Comparison of ENCODE assay signal across 12 cellular contexts in genomic region chr9:17402309-17402708, GRCh38.
DNase-seq lines count a peak whose midpoint lies in the region; ATAC-seq and TF ChIP-seq lines count a peak whose summit lies in the region.
"Had no signal": no experiment of that assay in that cellular context is flagged by ENCODE, and none has a peak within 500 bp of the region (broad histone marks: within the 10 kb centered on the region; RNA-seq: fewer than 3 reads in every experiment).

No MANE protein-coding gene starts in this region.

- H3K27ac ChIP-seq in CD4-positive, alpha-beta T cell (ENCODE audit: low read depth, low read length): no peak overlapping the region
- H3K27ac ChIP-seq: tibial nerve had no signal

- no peaks in the 10 kb centered on the region for H3K27me3 Mint-ChIP-seq in CD4-positive, alpha-beta T cell
- H3K27me3 Mint-ChIP-seq: activated CD4-positive, alpha-beta T cell treated with anti-CD3 and anti-CD28 coated beads for 36 hours had no signal

- H3K4me1 Mint-ChIP-seq in CD4-positive, alpha-beta T cell (ENCODE audit: low read depth): no peaks in the 10 kb centered on the region
- H3K4me1 Mint-ChIP-seq: activated CD4-positive, alpha-beta T cell treated with anti-CD3 and anti-CD28 coated beads for 36 hours had no signal

- TF ChIP-seq CTCF in BE2C (IDR thresholded peaks at IDR 0.05; ENCODE audit: low read depth, low read length): peak; percentile 55
- no peak for TF ChIP-seq CTCF in CD4-positive, alpha-beta T cell (IDR thresholded peaks at IDR 0.05)

- H3K36me3 Mint-ChIP-seq in CD4-positive, alpha-beta T cell (ENCODE audit: low read depth): no peaks in the 10 kb centered on the region

- POLR2A ChIA-PET in CD4-positive, alpha-beta T cell (lab: Charles Lee): no interaction called here

- intact Hi-C loops in CD4-positive, alpha-beta T cell (cut with DNase I, micrococcal nuclease): no loop called here
- intact Hi-C loops in left colon (cut with DNase I, micrococcal nuclease): no loop called here

- H3K4me3 Mint-ChIP-seq in CD4-positive, alpha-beta T cell: no peak overlapping the region
- H3K4me3 Mint-ChIP-seq: activated CD4-positive, alpha-beta T cell treated with anti-CD3 and anti-CD28 coated beads for 36 hours had no signal

- H3K4me3 ChIP-seq in BE2C (ENCODE audit: low read depth, low read length): no peak overlapping the region
- H3K4me3 ChIP-seq: tibial nerve had no signal

- H3K27ac Mint-ChIP-seq in CD4-positive, alpha-beta T cell: no peak overlapping the region
- H3K27ac Mint-ChIP-seq: activated CD4-positive, alpha-beta T cell treated with anti-CD3 and anti-CD28 coated beads for 36 hours had no signal

- no peaks in the 10 kb centered on the region for H3K27me3 ChIP-seq in BE2C
- H3K27me3 ChIP-seq in CD4-positive, alpha-beta T cell (ENCODE audit: control insufficient read depth, insufficient read depth, low read length): no peaks in the 10 kb centered on the region
- H3K27me3 ChIP-seq: tibial nerve had no signal

- H3K36me3 ChIP-seq in BE2C: no peaks in the 10 kb centered on the region

- DNase-seq in BE2C (no peak), HuH-7 (ENCODE audit: low spot score) (peak; percentile 2), germinal center (ENCODE audit: low spot score) (peak; percentile 2), NCI-H2107 (lab: John Stamatoyannopoulos, UW) (no peak), left colon (no peak)
- no peak for DNase-seq in CD4-positive, alpha-beta T cell
- DNase-seq: activated CD4-positive, alpha-beta T cell treated with anti-CD3 and anti-CD28 coated beads for 36 hours; stimulated activated CD4-positive, alpha-beta T cell treated with anti-CD3 and anti-CD28 coated beads, Interleukin-15, amount 100 ng/mL, for 24 hours had no signal

- H3K4me1 ChIP-seq in BE2C: peaks cover 4% of the 10 kb centered on the region; the same call in 1 of the 2 replicates
- H3K4me1 ChIP-seq: Caco-2, tibial nerve had no signal

- no peaks in the 10 kb centered on the region for H3K9me3 ChIP-seq in BE2C
- no peaks in the 10 kb centered on the region for H3K9me3 ChIP-seq in CD4-positive, alpha-beta T cell (ENCODE audit: control insufficient read depth, low read length)
- H3K9me3 ChIP-seq: Caco-2, tibial nerve had no signal

- ATAC-seq in SK-N-SH treated with all-trans-retinoic acid at 6 μM for 48 hours: peak; percentile 46; the same call in 2 of the 3 replicates
- ATAC-seq in CD4-positive, alpha-beta T cell (ENCODE audit: poor library complexity): no peak
- no peak for ATAC-seq in GM19035 (IDR thresholded peaks at IDR 0.05; ENCODE audit: unreplicated experiment)
- ATAC-seq in left colon: no peak
- ATAC-seq: activated CD4-positive, alpha-beta T cell treated with anti-CD3 and anti-CD28 coated beads for 36 hours had no signal

- CTCF ChIA-PET in CD4-positive, alpha-beta T cell (lab: Charles Lee): no interaction called here

- peaks cover 2% of the 10 kb centered on the region for H3K9me3 Mint-ChIP-seq in CD4-positive, alpha-beta T cell

TF ChIP-seq in SK-N-SH treated with all-trans-retinoic acid at 6 μM for 48 hours, 23 proteins besides CTCF, POLR2A, EP300 and RAD21:
- no peak for TF ChIP-seq GLIS3 (CRISPR knock-in tag; IDR thresholded peaks at IDR 0.05)
- no peak for TF ChIP-seq ZNF565 (CRISPR knock-in tag; conservative IDR thresholded peaks at IDR 0.05; ENCODE audit: low read depth)
- TF ChIP-seq, protein P1, sequence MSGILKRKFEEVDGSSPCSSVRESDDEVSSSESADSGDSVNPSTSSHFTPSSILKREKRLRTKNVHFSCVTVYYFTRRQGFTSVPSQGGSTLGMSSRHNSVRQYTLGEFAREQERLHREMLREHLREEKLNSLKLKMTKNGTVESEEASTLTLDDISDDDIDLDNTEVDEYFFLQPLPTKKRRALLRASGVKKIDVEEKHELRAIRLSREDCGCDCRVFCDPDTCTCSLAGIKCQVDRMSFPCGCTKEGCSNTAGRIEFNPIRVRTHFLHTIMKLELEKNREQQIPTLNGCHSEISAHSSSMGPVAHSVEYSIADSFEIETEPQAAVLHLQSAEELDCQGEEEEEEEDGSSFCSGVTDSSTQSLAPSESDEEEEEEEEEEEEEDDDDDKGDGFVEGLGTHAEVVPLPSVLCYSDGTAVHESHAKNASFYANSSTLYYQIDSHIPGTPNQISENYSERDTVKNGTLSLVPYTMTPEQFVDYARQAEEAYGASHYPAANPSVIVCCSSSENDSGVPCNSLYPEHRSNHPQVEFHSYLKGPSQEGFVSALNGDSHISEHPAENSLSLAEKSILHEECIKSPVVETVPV (CRISPR knock-in tag; IDR thresholded peaks at IDR 0.05): no peak
- TF ChIP-seq ZC3H10 (CRISPR knock-in tag; IDR thresholded peaks at IDR 0.05): no peak
TF ChIP-seq in SK-N-SH treated with all-trans-retinoic acid at 6 μM for 48 hours: peak in this region for 0.

Comparison
In these comparisons a context has a peak if more than half of its experiments do, and no peak if none do; other contexts are left out.
1. DNase-seq: peak in HuH-7 (single experiment) and germinal center (single experiment); none in BE2C (single experiment), CD4-positive, alpha-beta T cell (0 of 10), NCI-H2107 (single experiment) and left colon (0 of 2).